In the genomic region with DNA sequence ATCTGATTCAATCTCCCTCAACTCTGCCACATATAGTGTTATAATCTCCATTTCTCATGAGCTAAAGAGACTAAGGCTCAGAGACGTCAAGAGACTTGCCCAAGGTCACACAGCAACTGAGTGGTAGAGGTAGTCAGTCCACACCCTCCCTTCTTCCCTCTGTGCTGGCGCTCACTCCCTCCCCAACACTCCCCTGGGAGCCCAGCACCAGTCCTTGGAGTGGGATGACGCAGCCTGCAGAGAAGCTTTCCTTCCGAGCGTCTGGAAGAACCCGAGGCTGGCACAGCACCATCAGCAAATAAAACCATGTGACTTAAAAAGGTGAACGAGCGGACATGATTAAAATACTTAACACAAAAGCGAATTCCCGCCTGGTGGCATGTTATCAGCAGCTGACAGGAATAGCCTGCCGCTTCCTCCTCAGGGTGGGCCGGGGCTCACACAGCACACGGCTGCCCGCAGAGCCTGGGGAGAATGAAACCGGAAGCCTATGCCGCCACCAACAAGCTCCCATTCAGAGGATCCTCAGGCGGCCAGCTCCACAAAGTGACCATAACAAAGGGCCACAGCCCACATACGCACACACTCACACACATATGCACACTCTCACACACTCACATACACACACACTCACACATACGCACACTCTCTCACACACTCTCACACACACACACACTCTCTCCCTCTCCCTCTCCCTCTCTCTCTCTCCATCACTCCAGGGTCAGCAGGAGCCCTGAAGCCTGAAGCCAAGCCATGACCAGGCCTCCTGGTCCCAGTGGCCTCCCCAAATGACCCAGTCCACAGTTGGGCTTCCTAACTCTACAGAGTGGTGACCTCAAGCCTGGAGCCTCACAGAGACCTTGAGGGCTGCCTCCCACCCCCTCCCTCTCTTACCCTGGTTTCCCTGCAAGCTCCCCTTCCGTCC, we compare ENCODE assay signal across 8 cellular contexts.
DNase-seq lines count a peak whose midpoint lies in the region; ATAC-seq lines count a peak whose summit lies in the region.

No MANE protein-coding gene starts in this region.

- H3K4me3 ChIP-seq in right cardiac atrium (ENCODE audit: low read length) = peak overlapping the region; percentile 3

- intact Hi-C loops in right cardiac atrium (cut with DNase I) = loop anchor here in 1 of 4 donors (10.0 kb wide), 1 partner anchor 104 kb away; no protein-coding TSS in a partner anchor

- DNase-seq in stimulated activated CD4-positive, alpha-beta T cell treated with anti-CD3 and anti-CD28 coated beads, Interleukin-4, amount 100 ng/mL, for 24 hours = peak; percentile 6
- DNase-seq in stimulated activated CD4-positive, alpha-beta T cell treated with anti-CD3 and anti-CD28 coated beads, Interleukin-2, amount 100 ng/mL, for 48 hours = no peak
- DNase-seq in NCI-H2029 (lab: John Stamatoyannopoulos, UW) = peak; percentile 97
- peak; percentile 47 for DNase-seq in activated naive CD8-positive, alpha-beta T cell treated with anti-CD3 and anti-CD28 coated beads, Interleukin-2, amount 50 U/mL, for 24 hours
- DNase-seq in right cardiac atrium = peak; percentile 85 to 88 (median 87)
- peak; percentile 46 for DNase-seq in putamen (ENCODE audit: low spot score)
- DNase-seq in NCI-H510A (lab: John Stamatoyannopoulos, UW) = no peak
- DNase-seq in HK-2 (ENCODE audit: unreplicated experiment) = no peak

- H3K4me1 ChIP-seq in right cardiac atrium (ENCODE audit: control insufficient read depth, insufficient read depth, low read length) = peaks cover 21% of the 10 kb centered on the region

- no peaks in the 10 kb centered on the region for H3K27me3 ChIP-seq in right cardiac atrium (ENCODE audit: control insufficient read depth, insufficient read depth)

- H3K36me3 Mint-ChIP-seq in activated naive CD8-positive, alpha-beta T cell treated with anti-CD3 and anti-CD28 coated beads, Interleukin-2, amount 50 U/mL, for 24 hours (ENCODE audit: low read depth) = no peaks in the 10 kb centered on the region

- H3K9me3 Mint-ChIP-seq in activated naive CD8-positive, alpha-beta T cell treated with anti-CD3 and anti-CD28 coated beads, Interleukin-2, amount 50 U/mL, for 24 hours = no peaks in the 10 kb centered on the region

- ATAC-seq in activated naive CD8-positive, alpha-beta T cell treated with anti-CD3 and anti-CD28 coated beads, Interleukin-2, amount 50 U/mL, for 24 hours = peak; percentile 42
- ATAC-seq in right cardiac atrium = peak; percentile 84 to 87

- H3K27ac ChIP-seq in right cardiac atrium (ENCODE audit: low read length) = peak overlapping the region; percentile 91

- no peaks in the 10 kb centered on the region for H3K27me3 Mint-ChIP-seq in activated naive CD8-positive, alpha-beta T cell treated with anti-CD3 and anti-CD28 coated beads, Interleukin-2, amount 50 U/mL, for 24 hours

- H3K9me3 ChIP-seq in right cardiac atrium (ENCODE audit: control insufficient read depth, low read length) = no peaks in the 10 kb centered on the region

- H3K27ac Mint-ChIP-seq in activated naive CD8-positive, alpha-beta T cell treated with anti-CD3 and anti-CD28 coated beads, Interleukin-2, amount 50 U/mL, for 24 hours = peak overlapping the region; percentile 79

- peaks cover 72% of the 10 kb centered on the region for H3K4me1 Mint-ChIP-seq in activated naive CD8-positive, alpha-beta T cell treated with anti-CD3 and anti-CD28 coated beads, Interleukin-2, amount 50 U/mL, for 24 hours

- H3K4me3 Mint-ChIP-seq in activated naive CD8-positive, alpha-beta T cell treated with anti-CD3 and anti-CD28 coated beads, Interleukin-2, amount 50 U/mL, for 24 hours = peak overlapping the region; percentile 65

- WGBS in right cardiac atrium = 7% methylated on average over 20 of the region's 20 CpGs

Comparison
In these comparisons a context has a peak if more than half of its experiments do, and no peak if none do; other contexts are left out.
1. DNase-seq: peak in stimulated activated CD4-positive, alpha-beta T cell treated with anti-CD3 and anti-CD28 coated beads, Interleukin-4, amount 100 ng/mL, for 24 hours (single experiment), NCI-H2029 (single experiment), activated naive CD8-positive, alpha-beta T cell treated with anti-CD3 and anti-CD28 coated beads, Interleukin-2, amount 50 U/mL, for 24 hours (single experiment), right cardiac atrium (3 of 3) and putamen (single experiment); none in stimulated activated CD4-positive, alpha-beta T cell treated with anti-CD3 and anti-CD28 coated beads, Interleukin-2, amount 100 ng/mL, for 48 hours (0 of 2), NCI-H510A (single experiment) and HK-2 (single experiment).